Comparison of ENCODE assay signal across 23 cellular contexts in the genomic region with DNA sequence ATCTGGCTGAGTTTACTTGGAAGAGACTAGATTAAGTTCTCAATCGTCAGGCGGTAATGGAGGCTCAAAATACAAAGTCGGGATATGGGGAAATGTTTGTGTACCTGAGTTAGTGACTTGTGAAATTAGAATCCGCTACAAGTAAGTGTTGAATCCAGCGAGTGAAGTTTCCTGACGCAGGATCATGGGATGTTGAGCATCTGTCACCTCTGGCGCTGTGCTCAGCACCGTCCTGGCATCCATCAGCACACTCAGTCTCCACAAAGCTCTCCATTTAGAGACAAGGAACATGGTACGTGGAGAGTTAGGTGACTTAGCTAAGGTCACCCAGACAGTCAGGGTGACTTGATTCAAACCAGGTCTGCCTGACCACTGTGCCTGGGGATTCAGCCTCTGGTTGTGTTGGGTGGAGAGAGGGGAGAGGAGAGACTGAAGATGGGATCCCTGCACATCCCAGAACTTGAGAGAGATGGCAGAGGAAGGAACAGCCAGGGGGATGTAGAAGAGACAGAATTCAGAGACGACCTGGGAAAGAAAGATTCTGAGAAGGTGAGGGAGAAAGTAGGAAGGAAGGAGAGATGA.
"Had no signal": no experiment of that assay in that cellular context is flagged by ENCODE, and none has a peak within 500 bp of the region (broad histone marks: within the 10 kb centered on the region; RNA-seq: fewer than 3 reads in every experiment).

No MANE protein-coding gene starts in this region.

- H3K27ac ChIP-seq: coronary artery, esophagus muscularis mucosa, foreskin keratinocyte, hepatocyte, left ventricle myocardium inferior, lower lobe of right lung, neutrophil, pancreas, sigmoid colon, skin epidermis, spleen, testis, tibial artery, upper lobe of left lung had no signal

- H3K4me1 Mint-ChIP-seq: stimulated activated memory B cell treated with anti-CD40 and anti-IgM and Interleukin-4, amounts not matched to agents 10 μg/mL and 1 μg/mL and 100 μg/mL, for 72 hours had no signal

- ATAC-seq: foreskin keratinocyte; lower lobe of right lung; naive thymus-derived CD8-positive, alpha-beta T cell; stimulated activated memory B cell treated with anti-CD40 and anti-IgM and Interleukin-4, amounts not matched to agents 10 μg/mL and 1 μg/mL and 100 μg/mL, for 72 hours; stimulated activated naive CD8-positive, alpha-beta T cell treated with anti-CD3 and anti-CD28 coated beads, Interleukin-15, Interleukin-2, amounts not matched to agents 100 U/mL and 50 U/mL, for 24 hours had no signal

- H3K9me3 ChIP-seq: lower lobe of right lung, neutrophil, pancreas, testis, tibial artery had no signal

- H3K36me3 ChIP-seq: esophagus muscularis mucosa, left ventricle myocardium inferior, lower lobe of right lung, neutrophil, pancreas, sigmoid colon, spleen, tibial artery, upper lobe of left lung had no signal

- H3K36me3 Mint-ChIP-seq: naive thymus-derived CD8-positive, alpha-beta T cell; stimulated activated memory B cell treated with anti-CD40 and anti-IgM and Interleukin-4, amounts not matched to agents 10 μg/mL and 1 μg/mL and 100 μg/mL, for 72 hours had no signal

- H3K27ac Mint-ChIP-seq: naive thymus-derived CD8-positive, alpha-beta T cell; stimulated activated memory B cell treated with anti-CD40 and anti-IgM and Interleukin-4, amounts not matched to agents 10 μg/mL and 1 μg/mL and 100 μg/mL, for 72 hours had no signal

- H3K4me3 ChIP-seq: coronary artery, esophagus muscularis mucosa, hepatocyte, left ventricle myocardium inferior, lower lobe of right lung, pancreas, sigmoid colon, skin epidermis, spleen, testis, tibial artery, upper lobe of left lung had no signal

- H3K27me3 ChIP-seq: esophagus muscularis mucosa, foreskin keratinocyte, hepatocyte, pancreas, sigmoid colon, spleen, testis, tibial artery, upper lobe of left lung had no signal

- H3K4me3 Mint-ChIP-seq: naive thymus-derived CD8-positive, alpha-beta T cell; stimulated activated memory B cell treated with anti-CD40 and anti-IgM and Interleukin-4, amounts not matched to agents 10 μg/mL and 1 μg/mL and 100 μg/mL, for 72 hours had no signal

- H3K4me1 ChIP-seq: foreskin keratinocyte, sigmoid colon, testis had no signal

- FAIRE-seq: endothelial cell of umbilical vein, pancreas had no signal

- DNase-seq: dermis blood vessel endothelial cell; effector memory CD4-positive, alpha-beta T cell; foreskin keratinocyte; head of caudate nucleus; left cardiac atrium; left ventricle myocardium inferior; lower lobe of right lung; naive thymus-derived CD8-positive, alpha-beta T cell; pancreas; sigmoid colon; spleen; stimulated activated CD4-positive, alpha-beta T cell treated with anti-CD3 and anti-CD28 coated beads, Interleukin-4, amount 100 ng/mL, for 4 hours; stimulated activated naive CD8-positive, alpha-beta T cell treated with anti-CD3 and anti-CD28 coated beads, Interleukin-15, Interleukin-2, amounts not matched to agents 100 U/mL and 50 U/mL, for 24 hours; testis; upper lobe of left lung had no signal
